1 cellular context compared by ENCODE assay signal in the genomic region with DNA sequence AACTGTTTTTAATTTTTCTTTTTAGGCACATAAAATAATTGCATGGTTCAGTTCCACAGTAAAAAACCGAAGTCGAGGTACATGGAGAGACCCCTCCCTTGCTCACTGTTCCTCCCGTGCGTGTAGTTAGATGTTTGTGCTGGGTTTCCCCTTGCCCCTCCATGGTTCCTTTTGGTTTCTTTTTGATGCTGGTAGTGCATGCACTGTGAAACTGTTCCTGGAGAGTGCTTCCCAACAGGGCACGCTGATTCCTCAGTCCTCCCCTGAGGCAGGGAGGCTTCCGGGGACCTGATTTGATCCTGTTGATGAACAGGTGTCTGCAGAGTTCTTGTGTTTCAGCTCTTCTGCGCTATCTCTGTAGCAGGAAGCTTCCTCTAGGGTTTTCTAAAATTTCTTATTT.
TF ChIP-seq lines count a peak whose summit lies in the region.

No MANE protein-coding gene starts in this region.

TF ChIP-seq in HepG2, 621 proteins besides CTCF, POLR2A, EP300 and RAD21 (continued from another document):
- TF ChIP-seq, protein P1, sequence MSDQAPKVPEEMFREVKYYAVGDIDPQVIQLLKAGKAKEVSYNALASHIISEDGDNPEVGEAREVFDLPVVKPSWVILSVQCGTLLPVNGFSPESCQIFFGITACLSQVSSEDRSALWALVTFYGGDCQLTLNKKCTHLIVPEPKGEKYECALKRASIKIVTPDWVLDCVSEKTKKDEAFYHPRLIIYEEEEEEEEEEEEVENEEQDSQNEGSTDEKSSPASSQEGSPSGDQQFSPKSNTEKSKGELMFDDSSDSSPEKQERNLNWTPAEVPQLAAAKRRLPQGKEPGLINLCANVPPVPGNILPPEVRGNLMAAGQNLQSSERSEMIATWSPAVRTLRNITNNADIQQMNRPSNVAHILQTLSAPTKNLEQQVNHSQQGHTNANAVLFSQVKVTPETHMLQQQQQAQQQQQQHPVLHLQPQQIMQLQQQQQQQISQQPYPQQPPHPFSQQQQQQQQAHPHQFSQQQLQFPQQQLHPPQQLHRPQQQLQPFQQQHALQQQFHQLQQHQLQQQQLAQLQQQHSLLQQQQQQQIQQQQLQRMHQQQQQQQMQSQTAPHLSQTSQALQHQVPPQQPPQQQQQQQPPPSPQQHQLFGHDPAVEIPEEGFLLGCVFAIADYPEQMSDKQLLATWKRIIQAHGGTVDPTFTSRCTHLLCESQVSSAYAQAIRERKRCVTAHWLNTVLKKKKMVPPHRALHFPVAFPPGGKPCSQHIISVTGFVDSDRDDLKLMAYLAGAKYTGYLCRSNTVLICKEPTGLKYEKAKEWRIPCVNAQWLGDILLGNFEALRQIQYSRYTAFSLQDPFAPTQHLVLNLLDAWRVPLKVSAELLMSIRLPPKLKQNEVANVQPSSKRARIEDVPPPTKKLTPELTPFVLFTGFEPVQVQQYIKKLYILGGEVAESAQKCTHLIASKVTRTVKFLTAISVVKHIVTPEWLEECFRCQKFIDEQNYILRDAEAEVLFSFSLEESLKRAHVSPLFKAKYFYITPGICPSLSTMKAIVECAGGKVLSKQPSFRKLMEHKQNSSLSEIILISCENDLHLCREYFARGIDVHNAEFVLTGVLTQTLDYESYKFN (CRISPR knock-in tag; conservative IDR thresholded peaks at IDR 0.05), result no peak
- TF ChIP-seq KDM4B (CRISPR knock-in tag; IDR thresholded peaks at IDR 0.05) (no peak), ZNF101 (CRISPR knock-in tag; IDR thresholded peaks at IDR 0.05; ENCODE audit: borderline replicate concordance, low read depth) (no peak), ZNF441 (CRISPR knock-in tag; IDR thresholded peaks at IDR 0.05; ENCODE audit: borderline replicate concordance) (no peak), SP1 (IDR thresholded peaks at IDR 0.05) (no peak), SP1 (CRISPR knock-in tag; IDR thresholded peaks at IDR 0.05) (no peak)
